ENCODE assay signal across 1 cellular context in genomic region chr6:135640048-135640447, GRCh38.
TF ChIP-seq lines count a peak whose summit lies in the region.

No MANE protein-coding gene starts in this region.

TF ChIP-seq in A549, 52 proteins besides CTCF, POLR2A, EP300 and RAD21 (continued from another document):
- TF ChIP-seq USF2 (IDR thresholded peaks at IDR 0.05): no peak
